Comparison of ENCODE assay signal across 9 cellular contexts in genomic region chrX:25013593-25014365, GRCh38. TPM values are rescaled to one million over a fixed set of nuclear protein-coding genes. Genes with fewer than 3 reads are reported as not detected.
A peak's percentile ranks its signal among the peaks of the same experiment; 100 is the strongest.
DNase-seq lines count a peak whose midpoint lies in the region; ATAC-seq lines count a peak whose summit lies in the region.
"Had no signal": no experiment of that assay in that cellular context is flagged by ENCODE, and none has a peak within 500 bp of the region (broad histone marks: within the 10 kb centered on the region; RNA-seq: fewer than 3 reads in every experiment).

No MANE protein-coding gene starts in this region.

- H2BK120ac ChIP-seq in mesenchymal stem cell (ENCODE audit: low read depth, low read length), result no peak overlapping the region

- H3K4me3 Mint-ChIP-seq in activated naive CD8-positive, alpha-beta T cell treated with anti-CD3 and anti-CD28 coated beads, Interleukin-2, amount 10 ng/mL, durations not matched to agents 7 days and 5 days, result peak overlapping the region; percentile 60

- peak overlapping the region; percentile 42 for H3K27ac ChIP-seq in skeletal muscle tissue (ENCODE audit: low read depth, low read length)
- no peak overlapping the region for H3K27ac ChIP-seq in mesenchymal stem cell (ENCODE audit: low read length, poor library complexity, severe bottlenecking)

- no peak overlapping the region for H3K14ac ChIP-seq in mesenchymal stem cell (ENCODE audit: low read length in 2 of 2)

- peak overlapping the region; percentile 43 to 84 (median 62) for H3K9ac ChIP-seq in skeletal muscle tissue (ENCODE audit: low read depth in 1 of 3, low read length in 3 of 3)
- no peak overlapping the region for H3K9ac ChIP-seq in mesenchymal stem cell (ENCODE audit: low read length)

- H2BK12ac ChIP-seq in mesenchymal stem cell (ENCODE audit: low read length in 2 of 2), result no peak overlapping the region

- peaks cover 7 to 20% (median 15%) of the 10 kb centered on the region in 3 donors for H3K4me1 ChIP-seq in skeletal muscle tissue (ENCODE audit: control insufficient read depth in 3 of 3, insufficient read depth in 3 of 3, low read length in 3 of 3)
- peaks cover 16% of the 10 kb centered on the region for H3K4me1 ChIP-seq in mesenchymal stem cell (ENCODE audit: control insufficient read depth, insufficient read depth, low read depth, low read length)

- H3K4me2 ChIP-seq in mesenchymal stem cell (ENCODE audit: low read length, poor library complexity, severe bottlenecking), result no peak overlapping the region

- no peak overlapping the region for H2BK5ac ChIP-seq in mesenchymal stem cell (ENCODE audit: low read depth, low read length, poor library complexity, severe bottlenecking)

- peaks cover 0 to 2% (median 0%) of the 10 kb centered on the region in 3 donors for H3K36me3 ChIP-seq in skeletal muscle tissue (ENCODE audit: control insufficient read depth in 3 of 3, insufficient read depth in 3 of 3, low read length in 3 of 3)
- H3K36me3 ChIP-seq in mesenchymal stem cell (ENCODE audit: control insufficient read depth in 1 of 2, insufficient read depth in 2 of 2, low read depth in 1 of 2, low read length in 2 of 2), result no peaks in the 10 kb centered on the region

- no peak overlapping the region for H4K8ac ChIP-seq in mesenchymal stem cell (ENCODE audit: low read length)

- H2AFZ ChIP-seq in mesenchymal stem cell (ENCODE audit: low read depth, low read length), result no peak overlapping the region

- H2BK15ac ChIP-seq in mesenchymal stem cell (ENCODE audit: low read depth, poor library complexity, severe bottlenecking), result no peak overlapping the region

- H4K91ac ChIP-seq in mesenchymal stem cell (ENCODE audit: low read length), result no peak overlapping the region

- DNase-seq in activated CD8-positive, alpha-beta memory T cell treated with anti-CD3 and anti-CD28 coated beads, Interleukin-2, amount 50 U/mL, for 48 hours, result peak; percentile 50
- DNase-seq in activated CD8-positive, alpha-beta memory T cell treated with anti-CD3 and anti-CD28 coated beads for 24 hours, result no peak
- peak; percentile 35 for DNase-seq in activated naive CD8-positive, alpha-beta T cell treated with anti-CD3 and anti-CD28 coated beads, Interleukin-2, amount 10 ng/mL, durations not matched to agents 7 days and 5 days
- DNase-seq in mesenchymal stem cell (no peak), SHP77 treated with DMSO at 0.1 percent for 48 hours (lab: John Stamatoyannopoulos, UW) (no peak)
- DNase-seq: activated gamma-delta T cell treated with Interleukin-2 at 50 U/mL for 16 hours had no signal

- H3K79me1 ChIP-seq in mesenchymal stem cell (replicated peaks; ENCODE audit: low read length, poor library complexity, severe bottlenecking), result no peaks in the 10 kb centered on the region

- no peak overlapping the region for H3K23ac ChIP-seq in mesenchymal stem cell (ENCODE audit: low read length in 2 of 2)

- H3K9me3 Mint-ChIP-seq in activated naive CD8-positive, alpha-beta T cell treated with anti-CD3 and anti-CD28 coated beads, Interleukin-2, amount 10 ng/mL, durations not matched to agents 7 days and 5 days, result no peaks in the 10 kb centered on the region

- no peak overlapping the region for H2AK5ac ChIP-seq in mesenchymal stem cell (ENCODE audit: low read length, severe bottlenecking)

- peak overlapping the region; percentile 4 to 66 (median 48) for H3K4me3 ChIP-seq in skeletal muscle tissue (ENCODE audit: low read length in 3 of 3)
- H3K4me3 ChIP-seq in mesenchymal stem cell (ENCODE audit: insufficient read depth in 1 of 2, low read depth in 1 of 2, low read length in 2 of 2), result no peak overlapping the region

- peaks cover 7% of the 10 kb centered on the region for H3K4me1 Mint-ChIP-seq in activated naive CD8-positive, alpha-beta T cell treated with anti-CD3 and anti-CD28 coated beads, Interleukin-2, amount 10 ng/mL, durations not matched to agents 7 days and 5 days

- peak overlapping the region; percentile 67 for H3K27ac Mint-ChIP-seq in activated naive CD8-positive, alpha-beta T cell treated with anti-CD3 and anti-CD28 coated beads, Interleukin-2, amount 10 ng/mL, durations not matched to agents 7 days and 5 days

- peak; percentile 44 for ATAC-seq in HG03354 (IDR thresholded peaks at IDR 0.05; ENCODE audit: poor library complexity, severe bottlenecking, unreplicated experiment)
- peak; percentile 34 for ATAC-seq in activated naive CD8-positive, alpha-beta T cell treated with anti-CD3 and anti-CD28 coated beads, Interleukin-2, amount 10 ng/mL, durations not matched to agents 7 days and 5 days (ENCODE audit: low read depth)
- ATAC-seq in HG03442 (IDR thresholded peaks at IDR 0.05; ENCODE audit: unreplicated experiment), result no peak

- no peaks in the 10 kb centered on the region for H3K9me3 ChIP-seq in skeletal muscle tissue (ENCODE audit: control insufficient read depth in 3 of 3, low read length in 3 of 3)
- peaks cover 4% of the 10 kb centered on the region for H3K9me3 ChIP-seq in mesenchymal stem cell (ENCODE audit: control insufficient read depth, low read length)

- H3K18ac ChIP-seq in mesenchymal stem cell (ENCODE audit: low read depth in 1 of 2, low read length in 2 of 2), result no peak overlapping the region

- WGBS in mesenchymal stem cell, result 3% methylated on average over 42 of the region's 52 CpGs

- H3K27me3 ChIP-seq in skeletal muscle tissue (ENCODE audit: control insufficient read depth in 3 of 3, insufficient read depth in 3 of 3, low read length in 3 of 3) (peaks cover 9 to 44% (median 24%) of the 10 kb centered on the region in 3 donors), mesenchymal stem cell (ENCODE audit: control insufficient read depth in 1 of 2, insufficient read depth in 1 of 2, low read length in 2 of 2) (peaks cover 86 to 92% of the 10 kb centered on the region in 2 experiments)

- H3K4ac ChIP-seq in mesenchymal stem cell (ENCODE audit: low read depth in 1 of 2, low read length in 2 of 2), result no peak overlapping the region

- POLR2A ChIA-PET in activated naive CD8-positive, alpha-beta T cell treated with anti-CD3 and anti-CD28 coated beads, Interleukin-2, amount 10 ng/mL, durations not matched to agents 7 days and 5 days (lab: Charles Lee), result no interaction called here

- no peaks in the 10 kb centered on the region for H3K36me3 Mint-ChIP-seq in activated naive CD8-positive, alpha-beta T cell treated with anti-CD3 and anti-CD28 coated beads, Interleukin-2, amount 10 ng/mL, durations not matched to agents 7 days and 5 days

- H3K27me3 Mint-ChIP-seq in activated naive CD8-positive, alpha-beta T cell treated with anti-CD3 and anti-CD28 coated beads, Interleukin-2, amount 10 ng/mL, durations not matched to agents 7 days and 5 days, result peaks cover 78% of the 10 kb centered on the region

RNA-seq across cellular contexts. Expression of gene ARX, which starts 2.0 kb away (rescaled TPM):
- not detected for total RNA-seq in activated naive CD8-positive, alpha-beta T cell treated with anti-CD3 and anti-CD28 coated beads, Interleukin-2, amount 10 ng/mL, durations not matched to agents 7 days and 5 days
- 0.52 TPM for total RNA-seq in skeletal muscle tissue
- polyA plus RNA-seq in mesenchymal stem cell (2013, experiment 1 of 2), result not detected
- polyA plus RNA-seq in mesenchymal stem cell (2013, experiment 2 of 2), result not detected

Comparison
In these comparisons a context has a peak if more than half of its experiments do, and no peak if none do; other contexts are left out.
1. DNase-seq: peak in activated CD8-positive, alpha-beta memory T cell treated with anti-CD3 and anti-CD28 coated beads, Interleukin-2, amount 50 U/mL, for 48 hours (single experiment) and activated naive CD8-positive, alpha-beta T cell treated with anti-CD3 and anti-CD28 coated beads, Interleukin-2, amount 10 ng/mL, durations not matched to agents 7 days and 5 days (single experiment); none in activated CD8-positive, alpha-beta memory T cell treated with anti-CD3 and anti-CD28 coated beads for 24 hours (single experiment), mesenchymal stem cell (single experiment) and SHP77 treated with DMSO at 0.1 percent for 48 hours (single experiment).
2. H3K4me3 ChIP-seq: peak in skeletal muscle tissue (3 of 3); none in mesenchymal stem cell (0 of 2).